1 cellular context compared by ENCODE assay signal in genomic region chr11:57379732-57380131, GRCh38.
A peak's percentile ranks its signal among the peaks of the same experiment; 100 is the strongest.
TF ChIP-seq lines count a peak whose summit lies in the region.

No MANE protein-coding gene starts in this region.

TF ChIP-seq in GM23338, 12 proteins besides CTCF, POLR2A, EP300 and RAD21 (continued from another document):
- TF ChIP-seq ZNF462 (CRISPR knock-in tag; IDR thresholded peaks at IDR 0.05) (peak; percentile 78), REST (IDR thresholded peaks at IDR 0.05; ENCODE audit: unreplicated experiment) (peak; percentile 96)
